In genomic region chr2:84487298-84487996, GRCh38 we compare ENCODE assay signal across 27 cellular contexts. TPM values are rescaled to one million over a fixed set of nuclear protein-coding genes. Genes with fewer than 3 reads are reported as not detected.
DNase-seq lines count a peak whose midpoint lies in the region; ATAC-seq and TF ChIP-seq lines count a peak whose summit lies in the region.
"Had no signal": no experiment of that assay in that cellular context is flagged by ENCODE, and none has a peak within 500 bp of the region (broad histone marks: within the 10 kb centered on the region; RNA-seq: fewer than 3 reads in every experiment).

No MANE protein-coding gene starts in this region.

- H3K79me2 ChIP-seq in GM23338 (replicated peaks; ENCODE audit: insufficient read depth): no peaks in the 10 kb centered on the region
- no peaks in the 10 kb centered on the region for H3K79me2 ChIP-seq in smooth muscle cell (ENCODE audit: low read depth)

- H3F3A ChIP-seq in GM23338 (replicated peaks; ENCODE audit: low read depth) (no peaks in the 10 kb centered on the region), smooth muscle cell (ENCODE audit: low read depth) (no peaks in the 10 kb centered on the region)

- TF ChIP-seq CTCF in GM23338 (conservative IDR thresholded peaks at IDR 0.05; ENCODE audit: low read depth in 2 of 2) (no peak), choroid plexus epithelial cell (conservative IDR thresholded peaks at IDR 0.05; ENCODE audit: low read depth, low read length) (no peak), glutamatergic neuron (IDR thresholded peaks at IDR 0.05; ENCODE audit: partially characterized antibody, unreplicated experiment) (no peak), smooth muscle cell (IDR thresholded peaks at IDR 0.05; ENCODE audit: borderline replicate concordance, insufficient read depth, poor library complexity, severe bottlenecking) (no peak)

- no peaks in the 10 kb centered on the region for H3K27me3 ChIP-seq in GM23338 (ENCODE audit: insufficient read depth)
- H3K27me3 ChIP-seq in smooth muscle cell (ENCODE audit: low read depth): no peaks in the 10 kb centered on the region
- H3K27me3 ChIP-seq: esophagus squamous epithelium, thyroid gland had no signal

- H3K27ac ChIP-seq in GM23338 (ENCODE audit: low read depth) (no peak overlapping the region), smooth muscle cell (ENCODE audit: low read depth) (no peak overlapping the region)
- H3K27ac ChIP-seq: esophagus squamous epithelium, lower lobe of right lung had no signal

- no peaks in the 10 kb centered on the region for H3K4me1 Mint-ChIP-seq in GM23338
- no peaks in the 10 kb centered on the region for H3K4me1 Mint-ChIP-seq in stimulated activated naive CD8-positive, alpha-beta T cell treated with anti-CD3 and anti-CD28 coated beads, Interleukin-15, amount 100 ng/mL, for 72 hours
- H3K4me1 Mint-ChIP-seq in glutamatergic neuron (ENCODE audit: low read depth, unreplicated experiment): no peaks in the 10 kb centered on the region

- H3K4me3 ChIP-seq in GM23338 (no peak overlapping the region), choroid plexus epithelial cell (ENCODE audit: low read depth, low read length) (no peak overlapping the region), smooth muscle cell (no peak overlapping the region)
- H3K4me3 ChIP-seq: esophagus squamous epithelium, HAP-1, lower lobe of right lung, thyroid gland had no signal

- H3K27me3 Mint-ChIP-seq in GM23338 (ENCODE audit: insufficient read depth, low read depth, poor library complexity) (peaks cover 3% of the 10 kb centered on the region), glutamatergic neuron (ENCODE audit: unreplicated experiment) (no peaks in the 10 kb centered on the region)
- H3K27me3 Mint-ChIP-seq in stimulated activated naive CD8-positive, alpha-beta T cell treated with anti-CD3 and anti-CD28 coated beads, Interleukin-15, amount 100 ng/mL, for 72 hours: no peaks in the 10 kb centered on the region
- H3K27me3 Mint-ChIP-seq: activated T-cell treated with anti-CD3 and anti-CD28 coated beads, Interleukin-2, amount 50 U/mL, for 24 hours had no signal

- DNase-seq in GM23338 (ENCODE audit: low spot score): no peak
- DNase-seq in choroid plexus epithelial cell (ENCODE audit: low read depth): peak; percentile 45
- DNase-seq in left lobe of liver (ENCODE audit: low spot score): peak; percentile 57
- DNase-seq in renal cortical epithelial cell (ENCODE audit: low read depth): peak; percentile 29
- DNase-seq in stimulated activated naive CD8-positive, alpha-beta T cell treated with anti-CD3 and anti-CD28 coated beads, Interleukin-15, amount 100 ng/mL, for 72 hours: no peak
- no peak for DNase-seq in glutamatergic neuron
- no peak for DNase-seq in smooth muscle cell (lab: John Stamatoyannopoulos, UW; ENCODE audit: unreplicated experiment)
- DNase-seq in NCI-H1694 treated with DMSO at 0.1 percent for 48 hours (lab: John Stamatoyannopoulos, UW): no peak
- DNase-seq: activated CD4-positive, CD25-positive, alpha-beta regulatory T cell; activated CD8-positive, alpha-beta T cell treated with anti-CD3 and anti-CD28 coated beads, Interleukin-2, amount 10 ng/mL, durations not matched to agents 7 days and 5 days; activated naive CD4-positive, alpha-beta T cell treated with Interleukin-2 at 50 U/mL for 16 hours; activated T-cell treated with anti-CD3 and anti-CD28 coated beads, Interleukin-2, amount 50 U/mL, for 24 hours; anterior cingulate cortex; CD8-positive, alpha-beta memory T cell; effector memory CD8-positive, alpha-beta T cell; esophagus squamous epithelium; GF-D8; Kasumi-1; lower lobe of right lung; NCI-H1048; RPMI8226; stimulated activated CD4-positive, alpha-beta T cell treated with anti-CD3 and anti-CD28 coated beads, Interleukin-1b, Interleukin-23, amount 100 ng/mL, for 48 hours; stimulated activated naive CD4-positive, alpha-beta T cell; thyroid gland had no signal

- no peak overlapping the region for H3K27ac Mint-ChIP-seq in GM23338
- no peak overlapping the region for H3K27ac Mint-ChIP-seq in stimulated activated naive CD8-positive, alpha-beta T cell treated with anti-CD3 and anti-CD28 coated beads, Interleukin-15, amount 100 ng/mL, for 72 hours
- no peak overlapping the region for H3K27ac Mint-ChIP-seq in glutamatergic neuron (ENCODE audit: unreplicated experiment)
- H3K27ac Mint-ChIP-seq: activated CD8-positive, alpha-beta T cell treated with anti-CD3 and anti-CD28 coated beads, Interleukin-2, amount 10 ng/mL, durations not matched to agents 7 days and 5 days; activated T-cell treated with anti-CD3 and anti-CD28 coated beads, Interleukin-2, amount 50 U/mL, for 24 hours; effector memory CD8-positive, alpha-beta T cell had no signal

- H4K20me1 ChIP-seq in GM23338 (replicated peaks; ENCODE audit: insufficient read depth) (no peaks in the 10 kb centered on the region), smooth muscle cell (ENCODE audit: low read depth) (no peaks in the 10 kb centered on the region)

- H3K9ac ChIP-seq in smooth muscle cell (ENCODE audit: low read depth): no peak overlapping the region

- H3K9me2 ChIP-seq in GM23338 (ENCODE audit: insufficient read depth): peaks cover 5% of the 10 kb centered on the region; the same call in 1 of the 2 replicates

- no peaks in the 10 kb centered on the region for H3K9me3 ChIP-seq in smooth muscle cell (replicated peaks; ENCODE audit: low read depth)
- H3K9me3 ChIP-seq: esophagus squamous epithelium, HAP-1, lower lobe of right lung, thyroid gland had no signal

- H3K36me3 ChIP-seq in GM23338 (ENCODE audit: insufficient read depth) (no peaks in the 10 kb centered on the region), smooth muscle cell (ENCODE audit: low read depth) (no peaks in the 10 kb centered on the region)
- H3K36me3 ChIP-seq: esophagus squamous epithelium, HAP-1, lower lobe of right lung, thyroid gland had no signal

- 31% methylated on average over 3 of the region's 3 CpGs for WGBS in smooth muscle cell (ENCODE audit: low lambda C conversion rate)

- no peak overlapping the region for H3K4me3 Mint-ChIP-seq in GM23338
- H3K4me3 Mint-ChIP-seq in stimulated activated naive CD8-positive, alpha-beta T cell treated with anti-CD3 and anti-CD28 coated beads, Interleukin-15, amount 100 ng/mL, for 72 hours: no peak overlapping the region
- H3K4me3 Mint-ChIP-seq in glutamatergic neuron (ENCODE audit: unreplicated experiment): no peak overlapping the region
- H3K4me3 Mint-ChIP-seq: activated CD8-positive, alpha-beta T cell treated with anti-CD3 and anti-CD28 coated beads, Interleukin-2, amount 10 ng/mL, durations not matched to agents 7 days and 5 days; activated T-cell treated with anti-CD3 and anti-CD28 coated beads, Interleukin-2, amount 50 U/mL, for 24 hours; CD8-positive, alpha-beta memory T cell; effector memory CD8-positive, alpha-beta T cell had no signal

- H3K36me3 Mint-ChIP-seq in GM23338 (ENCODE audit: low read depth) (no peaks in the 10 kb centered on the region), glutamatergic neuron (ENCODE audit: unreplicated experiment) (no peaks in the 10 kb centered on the region)
- H3K36me3 Mint-ChIP-seq: CD8-positive, alpha-beta memory T cell had no signal

- H2AFZ ChIP-seq in GM23338 (peak overlapping the region; percentile 14; the same call in 1 of the 2 replicates), smooth muscle cell (ENCODE audit: low read depth) (no peak overlapping the region)

- no peak overlapping the region for H3K4me2 ChIP-seq in GM23338
- no peak overlapping the region for H3K4me2 ChIP-seq in smooth muscle cell

- H3K9me3 Mint-ChIP-seq in GM23338: no peaks in the 10 kb centered on the region
- H3K9me3 Mint-ChIP-seq in stimulated activated naive CD8-positive, alpha-beta T cell treated with anti-CD3 and anti-CD28 coated beads, Interleukin-15, amount 100 ng/mL, for 72 hours: no peaks in the 10 kb centered on the region
- H3K9me3 Mint-ChIP-seq in glutamatergic neuron (ENCODE audit: unreplicated experiment): no peaks in the 10 kb centered on the region
- H3K9me3 Mint-ChIP-seq: activated T-cell treated with anti-CD3 and anti-CD28 coated beads, Interleukin-2, amount 50 U/mL, for 24 hours; CD8-positive, alpha-beta memory T cell; effector memory CD8-positive, alpha-beta T cell had no signal

- H3K4me1 ChIP-seq in GM23338 (ENCODE audit: insufficient read depth) (no peaks in the 10 kb centered on the region), smooth muscle cell (ENCODE audit: low read depth) (peaks cover 8% of the 10 kb centered on the region)
- H3K4me1 ChIP-seq: esophagus squamous epithelium, HAP-1 had no signal

- ATAC-seq in GM23338 (no peak), left lobe of liver (peak; percentile 87)
- ATAC-seq in stimulated activated naive CD8-positive, alpha-beta T cell treated with anti-CD3 and anti-CD28 coated beads, Interleukin-15, amount 100 ng/mL, for 72 hours: no peak
- ATAC-seq: activated CD8-positive, alpha-beta T cell treated with anti-CD3 and anti-CD28 coated beads, Interleukin-2, amount 10 ng/mL, durations not matched to agents 7 days and 5 days; effector memory CD8-positive, alpha-beta T cell had no signal

TF ChIP-seq in GM23338, 12 proteins besides CTCF, POLR2A, EP300 and RAD21 (continues in another document):
- TF ChIP-seq POLR2AphosphoS5 (IDR thresholded peaks at IDR 0.05; ENCODE audit: low read depth) (no peak), EZH2phosphoT487 (IDR thresholded peaks at IDR 0.05; ENCODE audit: unreplicated experiment) (no peak)
- TF ChIP-seq, protein P1, sequence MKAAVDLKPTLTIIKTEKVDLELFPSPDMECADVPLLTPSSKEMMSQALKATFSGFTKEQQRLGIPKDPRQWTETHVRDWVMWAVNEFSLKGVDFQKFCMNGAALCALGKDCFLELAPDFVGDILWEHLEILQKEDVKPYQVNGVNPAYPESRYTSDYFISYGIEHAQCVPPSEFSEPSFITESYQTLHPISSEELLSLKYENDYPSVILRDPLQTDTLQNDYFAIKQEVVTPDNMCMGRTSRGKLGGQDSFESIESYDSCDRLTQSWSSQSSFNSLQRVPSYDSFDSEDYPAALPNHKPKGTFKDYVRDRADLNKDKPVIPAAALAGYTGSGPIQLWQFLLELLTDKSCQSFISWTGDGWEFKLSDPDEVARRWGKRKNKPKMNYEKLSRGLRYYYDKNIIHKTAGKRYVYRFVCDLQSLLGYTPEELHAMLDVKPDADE (IDR thresholded peaks at IDR 0.05): no peak

RNA-seq across cellular contexts. Expression of gene SUCLG1, which starts 28.4 kb away (rescaled TPM):
- total RNA-seq in GM23338 (2014; rRNA removed; shearing (Covaris generic)): 22.2 and 24.3 TPM in 2 replicates
- polyA plus RNA-seq in GM23338 (2016; fragmentation: Nextera tagmentation; extraction: Ambion mirVana) (33.2 and 36.0 TPM in 2 replicates), smooth muscle cell (77.0 and 81.7 TPM in 2 replicates)
- total RNA-seq in left lobe of liver (82.0 TPM), renal cortical epithelial cell (51.2 and 70.1 TPM in 2 replicates), glutamatergic neuron (ENCODE audit: unreplicated experiment) (68.5 TPM), smooth muscle cell (63.1 and 63.3 TPM in 2 replicates)

RNA-seq across cellular contexts. Expression of gene DNAH6, which starts 28.9 kb away (rescaled TPM):
- 0.16 and 0.31 TPM in 2 replicates for total RNA-seq in GM23338 (2014; rRNA removed; shearing (Covaris generic))
- polyA plus RNA-seq in GM23338 (2016; fragmentation: Nextera tagmentation; extraction: Ambion mirVana): 0.27 and 0.61 TPM in 2 replicates
- total RNA-seq in left lobe of liver: 1.9 TPM
- under 0.01 and 1.6 TPM in 2 replicates for total RNA-seq in renal cortical epithelial cell
- 0.86 TPM for total RNA-seq in glutamatergic neuron (ENCODE audit: unreplicated experiment)
- 0.27 and 0.72 TPM in 2 replicates for total RNA-seq in smooth muscle cell
- 0.47 and 0.96 TPM in 2 replicates for polyA plus RNA-seq in smooth muscle cell
- total RNA-seq: chondrocyte, glomerular endothelial cell had no signal

Comparison
In these comparisons a context has a peak if more than half of its experiments do, and no peak if none do; other contexts are left out.
1. DNase-seq: peak in choroid plexus epithelial cell (single experiment), left lobe of liver (single experiment) and renal cortical epithelial cell (single experiment); none in GM23338 (single experiment), stimulated activated naive CD8-positive, alpha-beta T cell treated with anti-CD3 and anti-CD28 coated beads, Interleukin-15, amount 100 ng/mL, for 72 hours (0 of 2), glutamatergic neuron (single experiment), smooth muscle cell (single experiment) and NCI-H1694 treated with DMSO at 0.1 percent for 48 hours (single experiment).